Comparison of ENCODE assay signal across 19 cellular contexts in the genomic region with DNA sequence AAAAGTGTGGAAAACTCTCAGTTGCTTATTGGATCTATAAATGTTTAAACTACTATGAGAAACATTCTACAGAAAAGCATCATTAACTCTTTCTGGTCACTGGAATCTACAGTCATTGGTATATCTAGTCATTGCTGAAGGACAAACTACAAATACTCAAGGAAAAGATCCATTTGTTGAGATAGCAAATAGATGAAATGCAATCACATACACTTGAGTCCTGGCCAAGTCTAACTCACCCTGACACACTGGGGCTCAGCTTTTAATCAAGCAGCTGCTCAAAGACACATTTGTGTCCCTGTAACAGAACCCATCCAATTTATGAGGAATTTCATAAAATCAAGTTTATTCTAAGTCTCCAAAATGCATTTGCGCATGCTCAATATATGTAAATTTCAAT.
"Had no signal": no experiment of that assay in that cellular context is flagged by ENCODE, and none has a peak within 500 bp of the region (broad histone marks: within the 10 kb centered on the region; RNA-seq: fewer than 3 reads in every experiment).

No MANE protein-coding gene starts in this region.

- H3K27ac ChIP-seq: adrenal gland, lower lobe of right lung, pancreas, tibial artery had no signal

- H3K9me3 ChIP-seq: adrenal gland, lower lobe of right lung, pancreas, tibial artery had no signal

- H3K36me3 ChIP-seq: adrenal gland, lower lobe of right lung, pancreas, tibial artery had no signal

- H3K36me3 Mint-ChIP-seq: activated naive CD4-positive, alpha-beta T cell treated with anti-CD3 and anti-CD28 coated beads, Interleukin-2, amount 50 U/mL, for 24 hours; immature natural killer cell; stimulated activated naive B cell treated with anti-CD40 and anti-IgM and Interleukin-4, amounts not matched to agents 10 μg/mL and 1 μg/mL and 100 μg/mL, for 72 hours had no signal

- H3K27me3 ChIP-seq: adrenal gland, pancreas, tibial artery had no signal

- H3K4me1 Mint-ChIP-seq: activated B cell treated with CpG ODN at 0.5 μM for 24 hours; activated naive CD4-positive, alpha-beta T cell treated with anti-CD3 and anti-CD28 coated beads, Interleukin-2, amount 50 U/mL, for 24 hours; central memory CD8-positive, alpha-beta T cell; immature natural killer cell; stimulated activated naive B cell treated with anti-CD40 and anti-IgM and Interleukin-4, amounts not matched to agents 10 μg/mL and 1 μg/mL and 100 μg/mL, for 72 hours had no signal

- H3K27ac Mint-ChIP-seq: activated B cell treated with CpG ODN at 0.5 μM for 24 hours; activated CD8-positive, alpha-beta T cell treated with anti-CD3 and anti-CD28 coated beads for 36 hours; activated naive CD4-positive, alpha-beta T cell treated with anti-CD3 and anti-CD28 coated beads, Interleukin-2, amount 50 U/mL, for 24 hours; immature natural killer cell; stimulated activated naive B cell treated with anti-CD40 and anti-IgM and Interleukin-4, amounts not matched to agents 10 μg/mL and 1 μg/mL and 100 μg/mL, for 72 hours had no signal

- DNase-seq: activated B cell treated with CpG ODN at 0.5 μM for 24 hours; activated CD4-positive, alpha-beta T cell treated with anti-CD3 and anti-CD28 coated beads for 48 hours; activated CD8-positive, alpha-beta T cell treated with anti-CD3 and anti-CD28 coated beads for 36 hours; activated effector memory CD4-positive, alpha-beta T cell treated with anti-CD3 and anti-CD28 coated beads, Interleukin-2, amount 50 U/mL, for 16 hours; activated T-cell treated with anti-CD3 and anti-CD28 coated beads, Interleukin-2, amount 50 U/mL, for 4 hours; adrenal gland; cortex of kidney; effector CD4-positive, alpha-beta T cell; foreskin fibroblast; immature natural killer cell; lower lobe of right lung; midbrain; pancreas; stimulated activated CD4-positive, alpha-beta T cell treated with anti-CD3 and anti-CD28 coated beads, Interleukin-2, amount 100 ng/mL, for 48 hours; stimulated activated naive B cell treated with anti-CD40 and anti-IgM and Interleukin-4, amounts not matched to agents 10 μg/mL and 1 μg/mL and 100 μg/mL, for 72 hours; T-helper 2 cell; tibial artery had no signal

- ATAC-seq: activated CD8-positive, alpha-beta T cell treated with anti-CD3 and anti-CD28 coated beads for 36 hours; activated T-cell treated with anti-CD3 and anti-CD28 coated beads, Interleukin-2, amount 50 U/mL, for 4 hours; lower lobe of right lung; stimulated activated naive B cell treated with anti-CD40 and anti-IgM and Interleukin-4, amounts not matched to agents 10 μg/mL and 1 μg/mL and 100 μg/mL, for 72 hours had no signal

- H3K4me3 Mint-ChIP-seq: activated B cell treated with CpG ODN at 0.5 μM for 24 hours; activated CD8-positive, alpha-beta T cell treated with anti-CD3 and anti-CD28 coated beads for 36 hours; activated naive CD4-positive, alpha-beta T cell treated with anti-CD3 and anti-CD28 coated beads, Interleukin-2, amount 50 U/mL, for 24 hours; activated T-cell treated with anti-CD3 and anti-CD28 coated beads, Interleukin-2, amount 50 U/mL, for 4 hours; central memory CD8-positive, alpha-beta T cell; immature natural killer cell; stimulated activated naive B cell treated with anti-CD40 and anti-IgM and Interleukin-4, amounts not matched to agents 10 μg/mL and 1 μg/mL and 100 μg/mL, for 72 hours had no signal

- H3K27me3 Mint-ChIP-seq: activated B cell treated with CpG ODN at 0.5 μM for 24 hours; activated CD8-positive, alpha-beta T cell treated with anti-CD3 and anti-CD28 coated beads for 36 hours; activated naive CD4-positive, alpha-beta T cell treated with anti-CD3 and anti-CD28 coated beads, Interleukin-2, amount 50 U/mL, for 24 hours; central memory CD8-positive, alpha-beta T cell; stimulated activated naive B cell treated with anti-CD40 and anti-IgM and Interleukin-4, amounts not matched to agents 10 μg/mL and 1 μg/mL and 100 μg/mL, for 72 hours had no signal

- H3K4me1 ChIP-seq: lower lobe of right lung, pancreas had no signal

- H3K4me3 ChIP-seq: adrenal gland, lower lobe of right lung, pancreas, tibial artery had no signal

- H3K9me3 Mint-ChIP-seq: activated CD8-positive, alpha-beta T cell treated with anti-CD3 and anti-CD28 coated beads for 36 hours; activated T-cell treated with anti-CD3 and anti-CD28 coated beads, Interleukin-2, amount 50 U/mL, for 4 hours; stimulated activated naive B cell treated with anti-CD40 and anti-IgM and Interleukin-4, amounts not matched to agents 10 μg/mL and 1 μg/mL and 100 μg/mL, for 72 hours had no signal
